Comparison of ENCODE assay signal across 8 cellular contexts in the genomic region with DNA sequence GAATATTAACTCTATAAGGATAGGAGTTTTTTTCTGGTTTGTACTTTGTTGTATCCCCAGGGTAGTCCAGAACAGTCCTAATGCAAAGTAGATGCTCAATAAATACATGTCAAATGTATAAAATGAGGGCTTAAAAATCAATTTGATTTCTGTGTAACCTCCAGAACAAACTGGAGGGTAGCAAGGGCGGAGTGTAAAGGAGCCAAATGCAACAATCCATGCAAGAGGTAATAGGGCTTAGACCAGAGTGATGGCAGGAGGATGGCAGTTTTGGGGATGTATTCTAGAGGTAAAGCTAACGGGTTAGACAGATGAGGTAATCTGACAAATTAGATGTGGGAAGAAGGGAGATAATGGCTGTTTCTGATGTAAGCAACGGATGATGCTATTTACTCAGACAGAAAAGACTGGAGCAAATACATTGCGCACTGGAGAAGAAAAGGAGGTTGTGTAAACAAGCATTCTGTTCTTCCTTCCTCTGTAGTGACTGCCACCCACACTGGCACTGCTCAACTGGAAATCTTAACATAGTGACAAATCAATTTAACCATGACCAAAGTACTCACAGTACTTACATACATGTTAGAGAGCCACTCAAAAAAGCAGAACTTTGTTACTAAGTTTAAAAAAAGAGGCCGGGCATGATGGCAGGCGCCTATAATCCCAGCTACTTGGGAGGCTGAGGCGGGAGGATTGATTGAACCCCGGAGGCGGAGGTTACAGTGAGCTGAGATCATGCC. TPM values are rescaled to one million over a fixed set of nuclear protein-coding genes. Genes with fewer than 3 reads are reported as not detected.
DNase-seq lines count a peak whose midpoint lies in the region; ATAC-seq, FAIRE-seq and TF ChIP-seq lines count a peak whose summit lies in the region.

No MANE protein-coding gene starts in this region.

- WGBS in aorta, 2 donors, result 75 to 80% methylated on average over 9 of the region's 9 CpGs

- peaks cover 29% of the 10 kb centered on the region for H3K36me3 ChIP-seq in lower lobe of right lung
- H3K36me3 ChIP-seq in aorta (ENCODE audit: control insufficient read depth in 1 of 2, insufficient read depth in 2 of 2, low read length in 1 of 2), result peaks cover 0 to 5% of the 10 kb centered on the region in 2 donors

- peak; percentile 51 for FAIRE-seq in GM12892 (lab: Jason Lieb, UNC)

- intact Hi-C loops in lower lobe of right lung (cut with DNase I), result no loop called here
- intact Hi-C loops in aorta (cut with DNase I), result loop anchor here in 1 of 2 donors (5.0 kb wide), 1 partner anchor 140 kb away; no protein-coding TSS in a partner anchor

- TF ChIP-seq POLR2A in GM12892 (IDR thresholded peaks at IDR 0.05; ENCODE audit: low read depth, low read length), result no peak

- peak overlapping the region; percentile 77; the same call in 1 of the 2 replicates for H3K4me3 ChIP-seq in AG10803 (ENCODE audit: low read length)
- H3K4me3 ChIP-seq in WI38 (ENCODE audit: low read depth, low read length), result peak overlapping the region; percentile 75
- peak overlapping the region; percentile 74 for H3K4me3 ChIP-seq in lower lobe of right lung
- no peak overlapping the region for H3K4me3 ChIP-seq in aorta (ENCODE audit: low read length in 2 of 2)

- H3K4me1 ChIP-seq in lower lobe of right lung (peaks cover 22% of the 10 kb centered on the region), aorta (ENCODE audit: control insufficient read depth in 1 of 2, insufficient read depth in 2 of 2, low read length in 2 of 2) (peaks cover 0 to 3% of the 10 kb centered on the region in 2 donors)

- DNase-seq in AG10803 (ENCODE audit: low read depth), result no peak
- no peak for DNase-seq in GM12892 (ENCODE audit: insufficient read length)
- DNase-seq in lower lobe of right lung, result no peak
- DNase-seq in iPS-NIHi7 (ENCODE audit: extremely low spot score), result no peak
- no peak for DNase-seq in HT-29 (ENCODE audit: low spot score)
- DNase-seq in aorta, result no peak

- H3K27me3 ChIP-seq in lower lobe of right lung (ENCODE audit: low read depth) (no peaks in the 10 kb centered on the region), aorta (ENCODE audit: control insufficient read depth in 1 of 2, insufficient read depth in 2 of 2, low read length in 1 of 2) (no peaks in the 10 kb centered on the region)

- H3K27ac ChIP-seq in lower lobe of right lung, result no peak overlapping the region
- no peak overlapping the region for H3K27ac ChIP-seq in aorta (ENCODE audit: low read depth in 1 of 2, low read length in 2 of 2)

- no peaks in the 10 kb centered on the region for H3K9me3 ChIP-seq in lower lobe of right lung
- no peaks in the 10 kb centered on the region for H3K9me3 ChIP-seq in aorta (ENCODE audit: control insufficient read depth, low read length)

- TF ChIP-seq CTCF in AG10803 (conservative IDR thresholded peaks at IDR 0.05; ENCODE audit: low read length) (no peak), WI38 (IDR thresholded peaks at IDR 0.05; ENCODE audit: low read depth, low read length) (no peak), lower lobe of right lung (IDR thresholded peaks at IDR 0.05) (no peak)

- ATAC-seq in lower lobe of right lung (no peak), GM21723 (IDR thresholded peaks at IDR 0.05; ENCODE audit: unreplicated experiment) (no peak), aorta (ENCODE audit: low FRiP score) (no peak)

RNA-seq across cellular contexts. Expression of a gene that starts 2.0 kb away (rescaled TPM):
- polyA plus RNA-seq in GM12892 (2012; ENCODE audit: missing spikeins), result 67.8 TPM
- total RNA-seq in lower lobe of right lung, result 18.3 TPM
- total RNA-seq in HT-29 (2014; rRNA removed; shearing (Covaris generic)), result 4.6 and 4.7 TPM in 2 replicates
- 10 to 100 TPM; 12.1 to 21.3 TPM for total RNA-seq in aorta
- 1 to 10 TPM; 2.6 to 9.2 TPM for polyA plus RNA-seq in aorta

RNA-seq across cellular contexts. Expression of a gene that starts 58.8 kb away (rescaled TPM):
- polyA plus RNA-seq in GM12892 (2012; ENCODE audit: missing spikeins), result 12.8 TPM
- 0.95 TPM for total RNA-seq in lower lobe of right lung
- not detected in 2 replicates for total RNA-seq in HT-29 (2014; rRNA removed; shearing (Covaris generic))
- 1 to 10 TPM in 1 of 2 donors, under 1 TPM in 1; 0.65 to 2.2 TPM for total RNA-seq in aorta
- polyA plus RNA-seq in aorta, result 1 to 10 TPM in 1 of 2 donors, not detected in 1; 1.8 TPM

RNA-seq across cellular contexts. Expression of a gene that starts 59.9 kb away (rescaled TPM):
- 16.8 TPM for polyA plus RNA-seq in GM12892 (2012; ENCODE audit: missing spikeins)
- 34.4 TPM for total RNA-seq in lower lobe of right lung
- 18.6 and 18.8 TPM in 2 replicates for total RNA-seq in HT-29 (2014; rRNA removed; shearing (Covaris generic))
- total RNA-seq in aorta, result 10 to 100 TPM; 19.5 to 30.5 TPM
- polyA plus RNA-seq in aorta, result 10 to 100 TPM in 1 of 2 donors, 1 to 10 TPM in 1; 1.4 to 35.1 TPM

Comparison
In these comparisons a context has a peak if more than half of its experiments do, and no peak if none do; other contexts are left out.
1. H3K4me3 ChIP-seq: peak in AG10803 (single experiment), WI38 (single experiment) and lower lobe of right lung (single experiment); none in aorta (0 of 2).